In the genomic region with DNA sequence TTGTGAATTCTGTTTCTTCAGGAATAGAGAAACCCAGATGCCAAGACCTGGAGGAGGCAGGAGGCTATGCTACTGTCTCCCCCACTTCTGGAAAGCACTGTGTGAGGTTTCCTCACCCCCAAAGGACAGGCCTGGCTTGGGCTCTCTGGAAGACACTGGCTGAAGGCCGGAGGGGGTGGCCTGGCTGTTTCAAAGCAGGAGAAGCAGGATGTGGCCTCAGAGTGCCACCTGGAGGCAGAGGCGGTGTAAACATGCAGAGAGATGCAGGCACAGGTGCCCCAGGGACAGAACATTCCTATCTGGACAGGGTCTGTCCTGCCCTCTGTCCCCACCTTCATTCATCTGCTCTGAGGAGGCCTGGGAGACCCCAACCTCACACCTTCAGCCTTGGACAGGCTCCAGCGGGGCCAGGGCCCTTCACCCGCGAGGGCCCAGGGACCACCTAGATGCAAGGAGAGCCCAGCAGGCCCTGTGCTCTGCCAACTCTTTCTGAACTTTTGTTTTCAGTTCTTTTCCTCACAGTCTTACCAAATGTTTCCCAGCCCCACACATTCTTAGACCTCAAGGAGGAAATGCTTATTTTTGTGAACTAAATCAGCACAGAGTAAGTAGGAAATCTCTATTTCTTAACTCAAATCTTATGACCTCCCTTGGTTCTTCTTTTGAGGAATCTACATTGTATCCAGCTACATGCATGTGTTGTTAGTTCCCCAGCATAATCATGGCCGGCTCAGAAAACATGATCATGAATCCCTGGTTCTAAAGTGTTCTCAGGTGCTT, we compare ENCODE assay signal across 1 cellular context.
A peak's percentile ranks its signal among the peaks of the same experiment; 100 is the strongest.
TF ChIP-seq lines count a peak whose summit lies in the region.

No MANE protein-coding gene starts in this region.

TF ChIP-seq in HepG2, 621 proteins besides CTCF, POLR2A, EP300 and RAD21 (continued from another document and continues in another):
- TF ChIP-seq, protein P1, sequence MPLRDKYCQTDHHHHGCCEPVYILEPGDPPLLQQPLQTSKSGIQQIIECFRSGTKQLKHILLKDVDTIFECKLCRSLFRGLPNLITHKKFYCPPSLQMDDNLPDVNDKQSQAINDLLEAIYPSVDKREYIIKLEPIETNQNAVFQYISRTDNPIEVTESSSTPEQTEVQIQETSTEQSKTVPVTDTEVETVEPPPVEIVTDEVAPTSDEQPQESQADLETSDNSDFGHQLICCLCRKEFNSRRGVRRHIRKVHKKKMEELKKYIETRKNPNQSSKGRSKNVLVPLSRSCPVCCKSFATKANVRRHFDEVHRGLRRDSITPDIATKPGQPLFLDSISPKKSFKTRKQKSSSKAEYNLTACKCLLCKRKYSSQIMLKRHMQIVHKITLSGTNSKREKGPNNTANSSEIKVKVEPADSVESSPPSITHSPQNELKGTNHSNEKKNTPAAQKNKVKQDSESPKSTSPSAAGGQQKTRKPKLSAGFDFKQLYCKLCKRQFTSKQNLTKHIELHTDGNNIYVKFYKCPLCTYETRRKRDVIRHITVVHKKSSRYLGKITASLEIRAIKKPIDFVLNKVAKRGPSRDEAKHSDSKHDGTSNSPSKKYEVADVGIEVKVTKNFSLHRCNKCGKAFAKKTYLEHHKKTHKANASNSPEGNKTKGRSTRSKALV (CRISPR knock-in tag; IDR thresholded peaks at IDR 0.05), result no peak
- TF ChIP-seq ZNF143 (CRISPR knock-in tag; IDR thresholded peaks at IDR 0.05), result no peak
- TF ChIP-seq ZSCAN31 (CRISPR knock-in tag; IDR thresholded peaks at IDR 0.05; ENCODE audit: low read depth), result no peak
- no peak for TF ChIP-seq ZNF777 (CRISPR knock-in tag; IDR thresholded peaks at IDR 0.05)
- peak; percentile 39; the same call in 1 of the 2 replicates for TF ChIP-seq FOSL2 (CRISPR knock-in tag; IDR thresholded peaks at IDR 0.05)
- TF ChIP-seq MZF1 (CRISPR knock-in tag; IDR thresholded peaks at IDR 0.05; ENCODE audit: borderline replicate concordance), result no peak
- TF ChIP-seq ZEB1 (IDR thresholded peaks at IDR 0.05; ENCODE audit: insufficient replicate concordance, low read depth), result no peak
- TF ChIP-seq, protein P2, sequence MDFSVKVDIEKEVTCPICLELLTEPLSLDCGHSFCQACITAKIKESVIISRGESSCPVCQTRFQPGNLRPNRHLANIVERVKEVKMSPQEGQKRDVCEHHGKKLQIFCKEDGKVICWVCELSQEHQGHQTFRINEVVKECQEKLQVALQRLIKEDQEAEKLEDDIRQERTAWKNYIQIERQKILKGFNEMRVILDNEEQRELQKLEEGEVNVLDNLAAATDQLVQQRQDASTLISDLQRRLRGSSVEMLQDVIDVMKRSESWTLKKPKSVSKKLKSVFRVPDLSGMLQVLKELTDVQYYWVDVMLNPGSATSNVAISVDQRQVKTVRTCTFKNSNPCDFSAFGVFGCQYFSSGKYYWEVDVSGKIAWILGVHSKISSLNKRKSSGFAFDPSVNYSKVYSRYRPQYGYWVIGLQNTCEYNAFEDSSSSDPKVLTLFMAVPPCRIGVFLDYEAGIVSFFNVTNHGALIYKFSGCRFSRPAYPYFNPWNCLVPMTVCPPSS (IDR thresholded peaks at IDR 0.05), result no peak
- TF ChIP-seq ZNF260 (CRISPR knock-in tag; IDR thresholded peaks at IDR 0.05; ENCODE audit: borderline replicate concordance, low read depth), result no peak
- no peak for TF ChIP-seq SNRNP70 (IDR thresholded peaks at IDR 0.05; ENCODE audit: low read depth, low read length)
- TF ChIP-seq MBD4 (IDR thresholded peaks at IDR 0.05; ENCODE audit: borderline replicate concordance, low read length), result no peak
- TF ChIP-seq GZF1 (CRISPR knock-in tag; IDR thresholded peaks at IDR 0.05), result no peak
- no peak for TF ChIP-seq SIX1 (CRISPR knock-in tag; IDR thresholded peaks at IDR 0.05; ENCODE audit: borderline replicate concordance)
- TF ChIP-seq ZFP36L2 (CRISPR knock-in tag; IDR thresholded peaks at IDR 0.05), result no peak
- no peak for TF ChIP-seq ZZZ3 (CRISPR knock-in tag; IDR thresholded peaks at IDR 0.05; ENCODE audit: borderline replicate concordance)
- no peak for TF ChIP-seq ZNF816 (CRISPR knock-in tag; IDR thresholded peaks at IDR 0.05; ENCODE audit: borderline replicate concordance)
- no peak for TF ChIP-seq ZNF619 (CRISPR knock-in tag; IDR thresholded peaks at IDR 0.05)
- no peak for TF ChIP-seq CCDC6 (CRISPR knock-in tag; IDR thresholded peaks at IDR 0.05)
- TF ChIP-seq, protein P3, sequence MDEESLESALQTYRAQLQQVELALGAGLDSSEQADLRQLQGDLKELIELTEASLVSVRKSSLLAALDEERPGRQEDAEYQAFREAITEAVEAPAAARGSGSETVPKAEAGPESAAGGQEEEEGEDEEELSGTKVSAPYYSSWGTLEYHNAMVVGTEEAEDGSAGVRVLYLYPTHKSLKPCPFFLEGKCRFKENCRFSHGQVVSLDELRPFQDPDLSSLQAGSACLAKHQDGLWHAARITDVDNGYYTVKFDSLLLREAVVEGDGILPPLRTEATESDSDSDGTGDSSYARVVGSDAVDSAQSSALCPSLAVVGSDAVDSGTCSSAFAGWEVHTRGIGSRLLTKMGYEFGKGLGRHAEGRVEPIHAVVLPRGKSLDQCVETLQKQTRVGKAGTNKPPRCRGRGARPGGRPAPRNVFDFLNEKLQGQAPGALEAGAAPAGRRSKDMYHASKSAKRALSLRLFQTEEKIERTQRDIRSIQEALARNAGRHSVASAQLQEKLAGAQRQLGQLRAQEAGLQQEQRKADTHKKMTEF (CRISPR knock-in tag; IDR thresholded peaks at IDR 0.05), result no peak
- no peak for TF ChIP-seq ZNF713 (CRISPR knock-in tag; IDR thresholded peaks at IDR 0.05)
- TF ChIP-seq RFX5 (IDR thresholded peaks at IDR 0.05; ENCODE audit: low read depth, low read length), result no peak
- TF ChIP-seq XRCC5 (optimal IDR thresholded peaks at IDR 0.05; ENCODE audit: low read length), result peak; percentile 51
- TF ChIP-seq, protein P4, sequence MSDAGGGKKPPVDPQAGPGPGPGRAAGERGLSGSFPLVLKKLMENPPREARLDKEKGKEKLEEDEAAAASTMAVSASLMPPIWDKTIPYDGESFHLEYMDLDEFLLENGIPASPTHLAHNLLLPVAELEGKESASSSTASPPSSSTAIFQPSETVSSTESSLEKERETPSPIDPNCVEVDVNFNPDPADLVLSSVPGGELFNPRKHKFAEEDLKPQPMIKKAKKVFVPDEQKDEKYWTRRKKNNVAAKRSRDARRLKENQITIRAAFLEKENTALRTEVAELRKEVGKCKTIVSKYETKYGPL (CRISPR knock-in tag; IDR thresholded peaks at IDR 0.05), result no peak
- TF ChIP-seq, protein P5, sequence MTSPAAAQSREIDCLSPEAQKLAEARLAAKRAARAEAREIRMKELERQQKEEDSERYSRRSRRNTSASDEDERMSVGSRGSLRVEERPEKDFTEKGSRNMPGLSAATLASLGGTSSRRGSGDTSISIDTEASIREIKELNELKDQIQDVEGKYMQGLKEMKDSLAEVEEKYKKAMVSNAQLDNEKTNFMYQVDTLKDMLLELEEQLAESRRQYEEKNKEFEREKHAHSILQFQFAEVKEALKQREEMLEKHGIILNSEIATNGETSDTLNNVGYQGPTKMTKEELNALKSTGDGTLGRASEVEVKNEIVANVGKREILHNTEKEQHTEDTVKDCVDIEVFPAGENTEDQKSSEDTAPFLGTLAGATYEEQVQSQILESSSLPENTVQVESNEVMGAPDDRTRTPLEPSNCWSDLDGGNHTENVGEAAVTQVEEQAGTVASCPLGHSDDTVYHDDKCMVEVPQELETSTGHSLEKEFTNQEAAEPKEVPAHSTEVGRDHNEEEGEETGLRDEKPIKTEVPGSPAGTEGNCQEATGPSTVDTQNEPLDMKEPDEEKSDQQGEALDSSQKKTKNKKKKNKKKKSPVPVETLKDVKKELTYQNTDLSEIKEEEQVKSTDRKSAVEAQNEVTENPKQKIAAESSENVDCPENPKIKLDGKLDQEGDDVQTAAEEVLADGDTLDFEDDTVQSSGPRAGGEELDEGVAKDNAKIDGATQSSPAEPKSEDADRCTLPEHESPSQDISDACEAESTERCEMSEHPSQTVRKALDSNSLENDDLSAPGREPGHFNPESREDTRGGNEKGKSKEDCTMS (CRISPR knock-in tag; conservative IDR thresholded peaks at IDR 0.05), result no peak
- TF ChIP-seq ZNF703 (CRISPR knock-in tag; IDR thresholded peaks at IDR 0.05; ENCODE audit: borderline replicate concordance), result no peak
- TF ChIP-seq HNRNPK (IDR thresholded peaks at IDR 0.05; ENCODE audit: low read depth, low read length, poor library complexity, severe bottlenecking), result no peak
- TF ChIP-seq, protein P6, sequence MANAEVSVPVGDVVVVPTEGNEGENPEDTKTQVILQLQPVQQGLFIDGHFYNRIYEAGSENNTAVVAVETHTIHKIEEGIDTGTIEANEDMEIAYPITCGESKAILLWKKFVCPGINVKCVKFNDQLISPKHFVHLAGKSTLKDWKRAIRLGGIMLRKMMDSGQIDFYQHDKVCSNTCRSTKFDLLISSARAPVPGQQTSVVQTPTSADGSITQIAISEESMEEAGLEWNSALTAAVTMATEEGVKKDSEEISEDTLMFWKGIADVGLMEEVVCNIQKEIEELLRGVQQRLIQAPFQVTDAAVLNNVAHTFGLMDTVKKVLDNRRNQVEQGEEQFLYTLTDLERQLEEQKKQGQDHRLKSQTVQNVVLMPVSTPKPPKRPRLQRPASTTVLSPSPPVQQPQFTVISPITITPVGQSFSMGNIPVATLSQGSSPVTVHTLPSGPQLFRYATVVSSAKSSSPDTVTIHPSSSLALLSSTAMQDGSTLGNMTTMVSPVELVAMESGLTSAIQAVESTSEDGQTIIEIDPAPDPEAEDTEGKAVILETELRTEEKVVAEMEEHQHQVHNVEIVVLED (CRISPR knock-in tag; IDR thresholded peaks at IDR 0.05; ENCODE audit: borderline replicate concordance), result no peak
- TF ChIP-seq HDAC6 (IDR thresholded peaks at IDR 0.05; ENCODE audit: low read depth, low read length), result no peak
- TF ChIP-seq SPEN (CRISPR knock-in tag; IDR thresholded peaks at IDR 0.05; ENCODE audit: low read depth), result 0 out of 2 replicates have a peak, but pooled peaks have one; percentile 26
- no peak for TF ChIP-seq PITX1 (CRISPR knock-in tag; IDR thresholded peaks at IDR 0.05)
- no peak for TF ChIP-seq ZNF446 (CRISPR knock-in tag; IDR thresholded peaks at IDR 0.05)
- no peak for TF ChIP-seq ZNF121 (CRISPR knock-in tag; IDR thresholded peaks at IDR 0.05)
- TF ChIP-seq ZBTB38 (CRISPR knock-in tag; IDR thresholded peaks at IDR 0.05), result no peak
- TF ChIP-seq, protein P7, sequence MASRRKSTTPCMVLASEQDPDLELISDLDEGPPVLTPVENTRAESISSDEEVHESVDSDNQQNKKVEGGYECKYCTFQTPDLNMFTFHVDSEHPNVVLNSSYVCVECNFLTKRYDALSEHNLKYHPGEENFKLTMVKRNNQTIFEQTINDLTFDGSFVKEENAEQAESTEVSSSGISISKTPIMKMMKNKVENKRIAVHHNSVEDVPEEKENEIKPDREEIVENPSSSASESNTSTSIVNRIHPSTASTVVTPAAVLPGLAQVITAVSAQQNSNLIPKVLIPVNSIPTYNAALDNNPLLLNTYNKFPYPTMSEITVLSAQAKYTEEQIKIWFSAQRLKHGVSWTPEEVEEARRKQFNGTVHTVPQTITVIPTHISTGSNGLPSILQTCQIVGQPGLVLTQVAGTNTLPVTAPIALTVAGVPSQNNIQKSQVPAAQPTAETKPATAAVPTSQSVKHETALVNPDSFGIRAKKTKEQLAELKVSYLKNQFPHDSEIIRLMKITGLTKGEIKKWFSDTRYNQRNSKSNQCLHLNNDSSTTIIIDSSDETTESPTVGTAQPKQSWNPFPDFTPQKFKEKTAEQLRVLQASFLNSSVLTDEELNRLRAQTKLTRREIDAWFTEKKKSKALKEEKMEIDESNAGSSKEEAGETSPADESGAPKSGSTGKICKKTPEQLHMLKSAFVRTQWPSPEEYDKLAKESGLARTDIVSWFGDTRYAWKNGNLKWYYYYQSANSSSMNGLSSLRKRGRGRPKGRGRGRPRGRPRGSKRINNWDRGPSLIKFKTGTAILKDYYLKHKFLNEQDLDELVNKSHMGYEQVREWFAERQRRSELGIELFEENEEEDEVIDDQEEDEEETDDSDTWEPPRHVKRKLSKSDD (CRISPR knock-in tag; IDR thresholded peaks at IDR 0.05; ENCODE audit: low read depth), result no peak
- TF ChIP-seq ZNF589 (CRISPR knock-in tag; conservative IDR thresholded peaks at IDR 0.05), result no peak
- no peak for TF ChIP-seq RARG (CRISPR knock-in tag; IDR thresholded peaks at IDR 0.05; ENCODE audit: low read depth)
- no peak for TF ChIP-seq ZNF780A (CRISPR knock-in tag; IDR thresholded peaks at IDR 0.05)
- TF ChIP-seq TBX3 (IDR thresholded peaks at IDR 0.05; ENCODE audit: borderline replicate concordance), result no peak
- no peak for TF ChIP-seq MTA3 (CRISPR knock-in tag; IDR thresholded peaks at IDR 0.05)
- no peak for TF ChIP-seq ZNF749 (CRISPR knock-in tag; IDR thresholded peaks at IDR 0.05; ENCODE audit: borderline replicate concordance)
- TF ChIP-seq FOXK1 (CRISPR knock-in tag; IDR thresholded peaks at IDR 0.05; ENCODE audit: borderline replicate concordance, low read depth), result peak; percentile 98
- TF ChIP-seq ZBTB3 (CRISPR knock-in tag; IDR thresholded peaks at IDR 0.05; ENCODE audit: borderline replicate concordance, low read depth), result no peak
- no peak for TF ChIP-seq KDM3A (CRISPR knock-in tag; IDR thresholded peaks at IDR 0.05; ENCODE audit: low read depth)
- TF ChIP-seq ZNF598 (CRISPR knock-in tag; IDR thresholded peaks at IDR 0.05; ENCODE audit: borderline replicate concordance), result no peak
- 0 out of 2 replicates have a peak, but pooled peaks have one; percentile 31 for TF ChIP-seq ZMAT3 (CRISPR knock-in tag; conservative IDR thresholded peaks at IDR 0.05)
- TF ChIP-seq FOXA3 (CRISPR knock-in tag; IDR thresholded peaks at IDR 0.05), result peak; percentile 94
- no peak for TF ChIP-seq HNRNPH1 (optimal IDR thresholded peaks at IDR 0.05; ENCODE audit: low read depth, low read length)
- TF ChIP-seq, protein P8, sequence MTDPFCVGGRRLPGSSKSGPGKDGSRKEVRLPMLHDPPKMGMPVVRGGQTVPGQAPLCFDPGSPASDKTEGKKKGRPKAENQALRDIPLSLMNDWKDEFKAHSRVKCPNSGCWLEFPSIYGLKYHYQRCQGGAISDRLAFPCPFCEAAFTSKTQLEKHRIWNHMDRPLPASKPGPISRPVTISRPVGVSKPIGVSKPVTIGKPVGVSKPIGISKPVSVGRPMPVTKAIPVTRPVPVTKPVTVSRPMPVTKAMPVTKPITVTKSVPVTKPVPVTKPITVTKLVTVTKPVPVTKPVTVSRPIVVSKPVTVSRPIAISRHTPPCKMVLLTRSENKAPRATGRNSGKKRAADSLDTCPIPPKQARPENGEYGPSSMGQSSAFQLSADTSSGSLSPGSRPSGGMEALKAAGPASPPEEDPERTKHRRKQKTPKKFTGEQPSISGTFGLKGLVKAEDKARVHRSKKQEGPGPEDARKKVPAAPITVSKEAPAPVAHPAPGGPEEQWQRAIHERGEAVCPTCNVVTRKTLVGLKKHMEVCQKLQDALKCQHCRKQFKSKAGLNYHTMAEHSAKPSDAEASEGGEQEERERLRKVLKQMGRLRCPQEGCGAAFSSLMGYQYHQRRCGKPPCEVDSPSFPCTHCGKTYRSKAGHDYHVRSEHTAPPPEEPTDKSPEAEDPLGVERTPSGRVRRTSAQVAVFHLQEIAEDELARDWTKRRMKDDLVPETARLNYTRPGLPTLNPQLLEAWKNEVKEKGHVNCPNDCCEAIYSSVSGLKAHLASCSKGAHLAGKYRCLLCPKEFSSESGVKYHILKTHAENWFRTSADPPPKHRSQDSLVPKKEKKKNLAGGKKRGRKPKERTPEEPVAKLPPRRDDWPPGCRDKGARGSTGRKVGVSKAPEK (CRISPR knock-in tag; IDR thresholded peaks at IDR 0.05; ENCODE audit: borderline replicate concordance), result no peak
